16 cellular contexts compared by ENCODE assay signal in genomic region chr5:16976625-16977008, GRCh38. TPM values are rescaled to one million over a fixed set of nuclear protein-coding genes. Genes with fewer than 3 reads are reported as not detected.
A peak's percentile ranks its signal among the peaks of the same experiment; 100 is the strongest.
DNase-seq lines count a peak whose midpoint lies in the region; ATAC-seq lines count a peak whose summit lies in the region.
"Had no signal": no experiment of that assay in that cellular context is flagged by ENCODE, and none has a peak within 500 bp of the region (broad histone marks: within the 10 kb centered on the region; RNA-seq: fewer than 3 reads in every experiment).

No MANE protein-coding gene starts in this region.

- no peak overlapping the region for H3K4me3 Mint-ChIP-seq in stimulated activated memory B cell treated with anti-CD40 and anti-IgM and Interleukin-4, amounts not matched to agents 10 μg/mL and 1 μg/mL and 100 μg/mL, for 72 hours
- H3K4me3 Mint-ChIP-seq: activated T-helper 1 cell treated with anti-CD3 and anti-CD28 coated beads, Interleukin-12 subunit alpha, Interleukin-12 subunit beta, Interleukin-2, Interleukin-4 antibody, amounts not matched to agents 30 ng/mL and 10 ng/mL and 1 ng/mL, durations not matched to agents 14 hours and 24 hours and 36 hours; brain; naive B cell had no signal

- ATAC-seq in GM19025 (IDR thresholded peaks at IDR 0.05; ENCODE audit: low read depth, unreplicated experiment), result peak; percentile 77
- peak; percentile 35 for ATAC-seq in GM21717 (IDR thresholded peaks at IDR 0.05; ENCODE audit: unreplicated experiment)
- peak; percentile 78 for ATAC-seq in HG03066 (IDR thresholded peaks at IDR 0.05; ENCODE audit: low read depth, unreplicated experiment)
- ATAC-seq in stimulated activated memory B cell treated with anti-CD40 and anti-IgM and Interleukin-4, amounts not matched to agents 10 μg/mL and 1 μg/mL and 100 μg/mL, for 72 hours, result peak; percentile 61
- no peak for ATAC-seq in left cardiac atrium
- ATAC-seq: activated CD4-positive, CD25-positive, alpha-beta regulatory T cell treated with anti-CD3 and anti-CD28 coated beads, Interleukin-2, amount 50 U/mL, for 24 hours; left colon; right lobe of liver; SK-N-SH treated with all-trans-retinoic acid at 6 μM for 48 hours had no signal

- no peaks in the 10 kb centered on the region for H3K4me1 Mint-ChIP-seq in stimulated activated memory B cell treated with anti-CD40 and anti-IgM and Interleukin-4, amounts not matched to agents 10 μg/mL and 1 μg/mL and 100 μg/mL, for 72 hours
- H3K4me1 Mint-ChIP-seq: naive B cell had no signal

- H3K27ac Mint-ChIP-seq in stimulated activated memory B cell treated with anti-CD40 and anti-IgM and Interleukin-4, amounts not matched to agents 10 μg/mL and 1 μg/mL and 100 μg/mL, for 72 hours, result no peak overlapping the region
- H3K27ac Mint-ChIP-seq: activated T-helper 1 cell treated with anti-CD3 and anti-CD28 coated beads, Interleukin-12 subunit alpha, Interleukin-12 subunit beta, Interleukin-2, Interleukin-4 antibody, amounts not matched to agents 30 ng/mL and 10 ng/mL and 1 ng/mL, durations not matched to agents 14 hours and 24 hours and 36 hours; brain had no signal

- no peaks in the 10 kb centered on the region for H3K36me3 Mint-ChIP-seq in stimulated activated memory B cell treated with anti-CD40 and anti-IgM and Interleukin-4, amounts not matched to agents 10 μg/mL and 1 μg/mL and 100 μg/mL, for 72 hours
- H3K36me3 Mint-ChIP-seq: brain, naive B cell had no signal

- peaks cover 18% of the 10 kb centered on the region for H3K27me3 Mint-ChIP-seq in stimulated activated memory B cell treated with anti-CD40 and anti-IgM and Interleukin-4, amounts not matched to agents 10 μg/mL and 1 μg/mL and 100 μg/mL, for 72 hours
- H3K27me3 Mint-ChIP-seq: brain had no signal

- intact Hi-C loops in left cardiac atrium (cut with DNase I), result no loop called here

- no peak for DNase-seq in NCI-H524 treated with DMSO at 0.1 percent for 48 hours (lab: John Stamatoyannopoulos, UW)
- DNase-seq in left cardiac atrium, result no peak
- DNase-seq in SIG-M5 (lab: John Stamatoyannopoulos, UW), result no peak
- DNase-seq: IMR-90, left colon, naive B cell, NCI-H1436, right lobe of liver had no signal

- no peaks in the 10 kb centered on the region for H3K9me3 Mint-ChIP-seq in stimulated activated memory B cell treated with anti-CD40 and anti-IgM and Interleukin-4, amounts not matched to agents 10 μg/mL and 1 μg/mL and 100 μg/mL, for 72 hours
- H3K9me3 Mint-ChIP-seq: activated T-helper 1 cell treated with anti-CD3 and anti-CD28 coated beads, Interleukin-12 subunit alpha, Interleukin-12 subunit beta, Interleukin-2, Interleukin-4 antibody, amounts not matched to agents 30 ng/mL and 10 ng/mL and 1 ng/mL, durations not matched to agents 14 hours and 24 hours and 36 hours had no signal

RNA-seq across cellular contexts. Expression of gene MYO10, which starts 40.5 kb away (rescaled TPM):
- total RNA-seq in left cardiac atrium, result 1 to 10 TPM; 3.8 to 7.7 TPM

Comparison
In these comparisons a context has a peak if more than half of its experiments do, and no peak if none do; other contexts are left out.
1. ATAC-seq: peak in GM19025 (single experiment), GM21717 (single experiment), HG03066 (single experiment) and stimulated activated memory B cell treated with anti-CD40 and anti-IgM and Interleukin-4, amounts not matched to agents 10 μg/mL and 1 μg/mL and 100 μg/mL, for 72 hours (single experiment); none in left cardiac atrium (0 of 2).